ENCODE assay signal across 10 cellular contexts in the genomic region with DNA sequence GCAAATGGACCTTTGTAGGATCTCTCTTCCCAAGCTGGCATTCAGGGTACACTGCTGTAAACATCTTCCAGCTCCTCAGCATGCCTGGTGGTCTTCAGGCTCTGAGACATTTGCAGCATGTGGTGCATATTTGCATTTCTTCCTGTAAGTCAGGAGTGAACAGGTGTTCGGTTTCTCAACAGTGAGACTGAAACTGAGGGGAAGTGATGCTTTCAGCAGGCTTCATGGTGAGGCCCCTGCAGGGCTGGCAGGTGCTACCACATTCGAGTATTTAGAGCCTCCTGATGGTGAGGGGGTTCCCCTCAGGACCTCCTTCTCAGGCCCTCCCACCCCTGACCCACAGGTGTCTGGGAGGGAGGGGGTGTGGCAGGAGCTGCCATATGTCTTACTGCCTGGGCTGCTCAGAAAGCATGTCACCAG. TPM values are rescaled to one million over a fixed set of nuclear protein-coding genes. Genes with fewer than 3 reads are reported as not detected.
DNase-seq lines count a peak whose midpoint lies in the region; ATAC-seq and TF ChIP-seq lines count a peak whose summit lies in the region.
"Had no signal": no experiment of that assay in that cellular context is flagged by ENCODE, and none has a peak within 500 bp of the region (broad histone marks: within the 10 kb centered on the region; RNA-seq: fewer than 3 reads in every experiment).

No MANE protein-coding gene starts in this region.

- POLR2A ChIA-PET in activated CD8-positive, alpha-beta T cell treated with anti-CD3 and anti-CD28 coated beads for 36 hours (lab: Charles Lee): interaction anchor here (1.4 kb wide), 1 partner anchor 14 kb away, joined by 4 read pairs; no protein-coding TSS in a partner anchor
- POLR2A ChIA-PET in activated CD8-positive, alpha-beta T cell treated with anti-CD3 and anti-CD28 coated beads, Interleukin-2, amount 10 ng/mL, durations not matched to agents 7 days and 5 days (lab: Charles Lee): no interaction called here

- H3K9me3 Mint-ChIP-seq in activated CD8-positive, alpha-beta T cell treated with anti-CD3 and anti-CD28 coated beads for 36 hours: no peaks in the 10 kb centered on the region
- no peaks in the 10 kb centered on the region for H3K9me3 Mint-ChIP-seq in activated CD8-positive, alpha-beta T cell treated with anti-CD3 and anti-CD28 coated beads, Interleukin-2, amount 10 ng/mL, durations not matched to agents 7 days and 5 days (ENCODE audit: insufficient read depth)
- no peaks in the 10 kb centered on the region for H3K9me3 Mint-ChIP-seq in stimulated activated naive B cell treated with anti-CD40 and anti-IgM and Interleukin-4, amounts not matched to agents 10 μg/mL and 1 μg/mL and 100 μg/mL, for 72 hours

- H3K27me3 Mint-ChIP-seq in activated CD8-positive, alpha-beta T cell treated with anti-CD3 and anti-CD28 coated beads for 36 hours: no peaks in the 10 kb centered on the region
- H3K27me3 Mint-ChIP-seq in activated CD8-positive, alpha-beta T cell treated with anti-CD3 and anti-CD28 coated beads, Interleukin-2, amount 10 ng/mL, durations not matched to agents 7 days and 5 days (ENCODE audit: low read depth): no peaks in the 10 kb centered on the region
- no peaks in the 10 kb centered on the region for H3K27me3 Mint-ChIP-seq in stimulated activated naive B cell treated with anti-CD40 and anti-IgM and Interleukin-4, amounts not matched to agents 10 μg/mL and 1 μg/mL and 100 μg/mL, for 72 hours

- H3K27ac Mint-ChIP-seq in activated CD8-positive, alpha-beta T cell treated with anti-CD3 and anti-CD28 coated beads for 36 hours: no peak overlapping the region
- no peak overlapping the region for H3K27ac Mint-ChIP-seq in activated CD8-positive, alpha-beta T cell treated with anti-CD3 and anti-CD28 coated beads, Interleukin-2, amount 10 ng/mL, durations not matched to agents 7 days and 5 days
- peak overlapping the region; percentile 91 for H3K27ac Mint-ChIP-seq in stimulated activated naive B cell treated with anti-CD40 and anti-IgM and Interleukin-4, amounts not matched to agents 10 μg/mL and 1 μg/mL and 100 μg/mL, for 72 hours

- peak; percentile 56 for ATAC-seq in activated CD8-positive, alpha-beta T cell treated with anti-CD3 and anti-CD28 coated beads for 36 hours
- no peak for ATAC-seq in activated CD8-positive, alpha-beta T cell treated with anti-CD3 and anti-CD28 coated beads, Interleukin-2, amount 10 ng/mL, durations not matched to agents 7 days and 5 days
- peak; percentile 92 for ATAC-seq in HG02840 (IDR thresholded peaks at IDR 0.05; ENCODE audit: low FRiP score, unreplicated experiment)
- ATAC-seq in stimulated activated naive B cell treated with anti-CD40 and anti-IgM and Interleukin-4, amounts not matched to agents 10 μg/mL and 1 μg/mL and 100 μg/mL, for 72 hours (replicated peaks): peak; percentile 94 to 97

- no peak overlapping the region for H3K4me3 ChIP-seq in foreskin fibroblast (ENCODE audit: low read depth in 1 of 2, low read length in 2 of 2)
- H3K4me3 ChIP-seq: lower lobe of right lung had no signal

- intact Hi-C loops in activated CD8-positive, alpha-beta T cell treated with anti-CD3 and anti-CD28 coated beads for 36 hours (cut with micrococcal nuclease): no loop called here

- no peak overlapping the region for H3K4me3 Mint-ChIP-seq in activated CD8-positive, alpha-beta T cell treated with anti-CD3 and anti-CD28 coated beads for 36 hours
- H3K4me3 Mint-ChIP-seq in activated CD8-positive, alpha-beta T cell treated with anti-CD3 and anti-CD28 coated beads, Interleukin-2, amount 10 ng/mL, durations not matched to agents 7 days and 5 days: no peak overlapping the region
- peak overlapping the region; percentile 2 to 64 for H3K4me3 Mint-ChIP-seq in stimulated activated naive B cell treated with anti-CD40 and anti-IgM and Interleukin-4, amounts not matched to agents 10 μg/mL and 1 μg/mL and 100 μg/mL, for 72 hours

- CTCF ChIA-PET in activated CD8-positive, alpha-beta T cell treated with anti-CD3 and anti-CD28 coated beads for 36 hours (lab: Charles Lee): interaction anchor here (1.7 kb wide), 1 partner anchor 10 kb away, joined by 8 read pairs; no protein-coding TSS in a partner anchor
- CTCF ChIA-PET in activated CD8-positive, alpha-beta T cell treated with anti-CD3 and anti-CD28 coated beads, Interleukin-2, amount 10 ng/mL, durations not matched to agents 7 days and 5 days (lab: Charles Lee): interaction anchor here (1.1 to 2.8 kb wide), 2 partner anchors 10 to 143 kb away, joined by 4 to 10 read pairs; no protein-coding TSS in a partner anchor

- TF ChIP-seq CTCF in activated CD8-positive, alpha-beta T cell treated with anti-CD3 and anti-CD28 coated beads for 36 hours (IDR thresholded peaks at IDR 0.05): no peak
- TF ChIP-seq CTCF in foreskin fibroblast (IDR thresholded peaks at IDR 0.05; ENCODE audit: low read depth, low read length): no peak

- H3K4me1 Mint-ChIP-seq in activated CD8-positive, alpha-beta T cell treated with anti-CD3 and anti-CD28 coated beads for 36 hours (ENCODE audit: low read depth): peaks cover 9% of the 10 kb centered on the region
- H3K4me1 Mint-ChIP-seq in activated CD8-positive, alpha-beta T cell treated with anti-CD3 and anti-CD28 coated beads, Interleukin-2, amount 10 ng/mL, durations not matched to agents 7 days and 5 days (ENCODE audit: low read depth): no peaks in the 10 kb centered on the region
- H3K4me1 Mint-ChIP-seq in stimulated activated naive B cell treated with anti-CD40 and anti-IgM and Interleukin-4, amounts not matched to agents 10 μg/mL and 1 μg/mL and 100 μg/mL, for 72 hours: peaks cover 28 to 50% of the 10 kb centered on the region in 2 donors

- peaks cover 37% of the 10 kb centered on the region for H3K36me3 Mint-ChIP-seq in activated CD8-positive, alpha-beta T cell treated with anti-CD3 and anti-CD28 coated beads for 36 hours (ENCODE audit: low read depth)
- H3K36me3 Mint-ChIP-seq in activated CD8-positive, alpha-beta T cell treated with anti-CD3 and anti-CD28 coated beads, Interleukin-2, amount 10 ng/mL, durations not matched to agents 7 days and 5 days (ENCODE audit: low read depth): peaks cover 32% of the 10 kb centered on the region
- H3K36me3 Mint-ChIP-seq in stimulated activated naive B cell treated with anti-CD40 and anti-IgM and Interleukin-4, amounts not matched to agents 10 μg/mL and 1 μg/mL and 100 μg/mL, for 72 hours: peaks cover 4 to 8% of the 10 kb centered on the region in 2 donors

- peak; percentile 13 for DNase-seq in activated CD8-positive, alpha-beta T cell treated with anti-CD3 and anti-CD28 coated beads for 36 hours
- DNase-seq in activated CD8-positive, alpha-beta T cell treated with anti-CD3 and anti-CD28 coated beads, Interleukin-2, amount 10 ng/mL, durations not matched to agents 7 days and 5 days: no peak
- peak; percentile 90 for DNase-seq in NCI-H345 treated with DMSO at 0.1 percent for 48 hours (lab: John Stamatoyannopoulos, UW; ENCODE audit: unreplicated experiment)
- DNase-seq in stimulated activated naive B cell treated with anti-CD40 and anti-IgM and Interleukin-4, amounts not matched to agents 10 μg/mL and 1 μg/mL and 100 μg/mL, for 72 hours: peak; percentile 77
- no peak for DNase-seq in kidney glomerular epithelial cell (lab: John Stamatoyannopoulos, UW)
- DNase-seq in foreskin fibroblast: no peak
- DNase-seq in NK-92 treated with Interleukin-12 subunit alpha and Interleukin-12 subunit beta, amount 100 ng/mL, for 24 hours (lab: John Stamatoyannopoulos, UW): no peak
- DNase-seq: lower lobe of right lung had no signal

RNA-seq across cellular contexts. Expression of gene MYBL2, which starts 15.1 kb away (rescaled TPM):
- 10 to 100 TPM; 93.6 to 96.4 TPM for total RNA-seq in activated CD8-positive, alpha-beta T cell treated with anti-CD3 and anti-CD28 coated beads for 36 hours
- total RNA-seq in activated CD8-positive, alpha-beta T cell treated with anti-CD3 and anti-CD28 coated beads, Interleukin-2, amount 10 ng/mL, durations not matched to agents 7 days and 5 days: 100 to 1,000 TPM; 129 to 132 TPM

RNA-seq across cellular contexts. Expression of gene GTSF1L, which starts 44.8 kb away (rescaled TPM):
- not detected for total RNA-seq in activated CD8-positive, alpha-beta T cell treated with anti-CD3 and anti-CD28 coated beads for 36 hours
- total RNA-seq in activated CD8-positive, alpha-beta T cell treated with anti-CD3 and anti-CD28 coated beads, Interleukin-2, amount 10 ng/mL, durations not matched to agents 7 days and 5 days: not detected
- total RNA-seq: astrocyte, lower lobe of right lung had no signal

Comparison
In these comparisons a context has a peak if more than half of its experiments do, and no peak if none do; other contexts are left out.
1. DNase-seq: peak in activated CD8-positive, alpha-beta T cell treated with anti-CD3 and anti-CD28 coated beads for 36 hours (single experiment), NCI-H345 treated with DMSO at 0.1 percent for 48 hours (single experiment) and stimulated activated naive B cell treated with anti-CD40 and anti-IgM and Interleukin-4, amounts not matched to agents 10 μg/mL and 1 μg/mL and 100 μg/mL, for 72 hours (single experiment); none in activated CD8-positive, alpha-beta T cell treated with anti-CD3 and anti-CD28 coated beads, Interleukin-2, amount 10 ng/mL, durations not matched to agents 7 days and 5 days (single experiment), kidney glomerular epithelial cell (single experiment), foreskin fibroblast (0 of 2) and NK-92 treated with Interleukin-12 subunit alpha and Interleukin-12 subunit beta, amount 100 ng/mL, for 24 hours (single experiment).
2. H3K4me3 Mint-ChIP-seq: peak in stimulated activated naive B cell treated with anti-CD40 and anti-IgM and Interleukin-4, amounts not matched to agents 10 μg/mL and 1 μg/mL and 100 μg/mL, for 72 hours (2 of 2); none in activated CD8-positive, alpha-beta T cell treated with anti-CD3 and anti-CD28 coated beads for 36 hours (single experiment) and activated CD8-positive, alpha-beta T cell treated with anti-CD3 and anti-CD28 coated beads, Interleukin-2, amount 10 ng/mL, durations not matched to agents 7 days and 5 days (single experiment).